ENCODE assay signal across 26 cellular contexts in genomic region chr1:203523667-203524066, GRCh38. TPM values are rescaled to one million over a fixed set of nuclear protein-coding genes. Genes with fewer than 3 reads are reported as not detected.
DNase-seq lines count a peak whose midpoint lies in the region; ATAC-seq, FAIRE-seq and TF ChIP-seq lines count a peak whose summit lies in the region.
"Had no signal": no experiment of that assay in that cellular context is flagged by ENCODE, and none has a peak within 500 bp of the region (broad histone marks: within the 10 kb centered on the region; RNA-seq: fewer than 3 reads in every experiment).

No MANE protein-coding gene starts in this region.

- TF ChIP-seq POLR2A in esophagus muscularis mucosa (IDR thresholded peaks at IDR 0.05; ENCODE audit: low read depth) (no peak), sigmoid colon (IDR thresholded peaks at IDR 0.05) (no peak), transverse colon (IDR thresholded peaks at IDR 0.05) (no peak)

- H3K4me3 ChIP-seq in esophagus muscularis mucosa, result no peak overlapping the region
- no peak overlapping the region for H3K4me3 ChIP-seq in sigmoid colon
- H3K4me3 ChIP-seq in transverse colon, result no peak overlapping the region
- H3K4me3 ChIP-seq in SJCRH30, result no peak overlapping the region

- peak; percentile 34 for FAIRE-seq in TTC549 (lab: Jason Lieb, UNC)
- FAIRE-seq: GM12892, GM18507, RCC 7860 had no signal

- peak overlapping the region in 3 of 4 donors; percentile 57 to 61 (median 58) for H3K27ac ChIP-seq in esophagus muscularis mucosa (replicated peaks in 1 of 4)
- peak overlapping the region; percentile 55 to 71 (median 66) for H3K27ac ChIP-seq in sigmoid colon
- H3K27ac ChIP-seq in transverse colon, result peak overlapping the region in 3 of 4 donors; percentile 0 to 31 (median 2)
- no peak overlapping the region for H3K27ac ChIP-seq in SJCRH30

- H3K27me3 ChIP-seq in esophagus muscularis mucosa, result no peaks in the 10 kb centered on the region
- H3K27me3 ChIP-seq in sigmoid colon, result no peaks in the 10 kb centered on the region
- H3K27me3 ChIP-seq in transverse colon, result no peaks in the 10 kb centered on the region
- no peaks in the 10 kb centered on the region for H3K27me3 ChIP-seq in SJCRH30

- ATAC-seq in GM21447 (IDR thresholded peaks at IDR 0.05; ENCODE audit: unreplicated experiment), result no peak

- intact Hi-C loops in esophagus muscularis mucosa (cut with DNase I), result no loop called here
- intact Hi-C loops in sigmoid colon (cut with DNase I), result no loop called here
- intact Hi-C loops in transverse colon (cut with DNase I; ENCODE audit: low total_unique reads), result no loop called here

- H3K9me3 ChIP-seq in esophagus muscularis mucosa (no peaks in the 10 kb centered on the region), sigmoid colon (no peaks in the 10 kb centered on the region), transverse colon (no peaks in the 10 kb centered on the region), SJCRH30 (replicated peaks) (no peaks in the 10 kb centered on the region)
- H3K9me3 ChIP-seq: Caco-2 had no signal

- in situ Hi-C loops in transverse colon (cut with MboI; ENCODE audit: low pct_ligation_motif_present in 1 of 4, low pct_unique_long_range_greater_than_20kb in 1 of 4, low sequenced_read_pairs in 3 of 4), result no loop called here

- 93% methylated on average over 6 of the region's 6 CpGs for WGBS in esophagus muscularis mucosa
- WGBS in sigmoid colon, 2 donors, result 85 to 92% methylated on average over 6 of the region's 6 CpGs
- WGBS in transverse colon (ENCODE audit: low coverage in 1 of 2), 2 donors, result 93 to 100% methylated on average over 1 to 6 of the region's 6 CpGs

- TF ChIP-seq CTCF in esophagus muscularis mucosa (IDR thresholded peaks at IDR 0.05) (no peak), sigmoid colon (IDR thresholded peaks at IDR 0.05) (no peak), transverse colon (IDR thresholded peaks at IDR 0.05) (no peak)

- H3K36me3 ChIP-seq in esophagus muscularis mucosa (no peaks in the 10 kb centered on the region), sigmoid colon (no peaks in the 10 kb centered on the region), transverse colon (no peaks in the 10 kb centered on the region), SJCRH30 (no peaks in the 10 kb centered on the region)

- H3K4me1 ChIP-seq in esophagus muscularis mucosa, result peaks cover 40 to 88% (median 74%) of the 10 kb centered on the region in 4 donors
- peaks cover 0 to 82% (median 72%) of the 10 kb centered on the region in 4 donors for H3K4me1 ChIP-seq in sigmoid colon
- H3K4me1 ChIP-seq in transverse colon, result peaks cover 0 to 18% (median 9%) of the 10 kb centered on the region in 4 donors
- peaks cover 14% of the 10 kb centered on the region for H3K4me1 ChIP-seq in SJCRH30

- DNase-seq in esophagus muscularis mucosa (ENCODE audit: extremely low spot score) (no peak), sigmoid colon (no peak), transverse colon (no peak), NCI-H226 (no peak), SJCRH30 (no peak)
- DNase-seq: Caco-2; CD4-positive, alpha-beta memory T cell; DMS 273 treated with DMSO at 0.1 percent for 48 hours; DMS79 treated with DMSO at 0.1 percent for 48 hours; Kasumi-1; NCI-H1417; NCI-H1694 treated with DMSO at 0.1 percent for 48 hours; NCI-H2081 treated with DMSO at 0.1 percent for 48 hours; NCI-H2171 treated with DMSO at 0.1 percent for 48 hours; NCI-H446; NCI-H526; OCI-M1 had no signal

- no peak for TF ChIP-seq EP300 in esophagus muscularis mucosa (IDR thresholded peaks at IDR 0.05)
- TF ChIP-seq EP300 in sigmoid colon (IDR thresholded peaks at IDR 0.05), result no peak
- TF ChIP-seq EP300 in transverse colon (IDR thresholded peaks at IDR 0.05; ENCODE audit: low read depth), result no peak

RNA-seq across cellular contexts. Expression of gene OPTC, which starts 29.7 kb away (rescaled TPM):
- not detected for total RNA-seq in esophagus muscularis mucosa
- not detected for total RNA-seq in sigmoid colon
- polyA plus RNA-seq in sigmoid colon, result not detected
- total RNA-seq in transverse colon, result not detected
- not detected in 2 replicates for total RNA-seq in SJCRH30 (2014; rRNA removed; shearing (Covaris generic))
- total RNA-seq: Caco-2; CD4-positive, alpha-beta memory T cell; H4; MCF 10A; SK-MEL-5 had no signal
- polyA plus RNA-seq: BJ; CD4-positive, alpha-beta memory T cell had no signal

RNA-seq across cellular contexts. Expression of gene PRELP, which starts 48.1 kb away (rescaled TPM):
- total RNA-seq in esophagus muscularis mucosa (100 to 1,000 TPM; 100 to 186 (median 165) TPM), sigmoid colon (100 to 1,000 TPM in 1 of 4 donors, 10 to 100 TPM in 3; 45.7 to 133 (median 77.9) TPM), transverse colon (10 to 100 TPM; 15.4 to 35.2 (median 23.3) TPM)
- 10 to 100 TPM in 1 of 3 donors, 1 to 10 TPM in 1, under 1 TPM in 1; 0.92 to 15.1 (median 7.2) TPM for polyA plus RNA-seq in sigmoid colon
- not detected in 2 replicates for total RNA-seq in SJCRH30 (2014; rRNA removed; shearing (Covaris generic))
- total RNA-seq: Caco-2; CD4-positive, alpha-beta memory T cell; H4; MCF 10A had no signal
- polyA plus RNA-seq: CD4-positive, alpha-beta memory T cell had no signal

Comparison
In these comparisons a context has a peak if more than half of its experiments do, and no peak if none do; other contexts are left out.
1. RNA of gene PRELP, which starts 48.1 kb away (total RNA-seq): 100 to 186 TPM in esophagus muscularis mucosa, 45.7 to 133 TPM in sigmoid colon and 15.4 to 35.2 TPM in transverse colon; not detected in SJCRH30; every median in the first group is over 10 times any median in the second.